1 cellular context compared by ENCODE assay signal in genomic region chr1:1433804-1434130, GRCh38.
TF ChIP-seq lines count a peak whose summit lies in the region.

No MANE protein-coding gene starts in this region.

TF ChIP-seq in H1, 55 proteins besides CTCF, POLR2A, EP300 and RAD21:
- TF ChIP-seq GABPA (IDR thresholded peaks at IDR 0.05; ENCODE audit: borderline replicate concordance, insufficient read depth, low read length): 0 out of 2 replicates have a peak, but pooled peaks have one; percentile 7
- TF ChIP-seq SUZ12 (IDR thresholded peaks at IDR 0.05; ENCODE audit: low read length): no peak
